Comparison of ENCODE assay signal across 1 cellular context in genomic region chr11:69598147-69598546, GRCh38.
TF ChIP-seq lines count a peak whose summit lies in the region.

No MANE protein-coding gene starts in this region.

TF ChIP-seq in GM23338, 12 proteins besides CTCF, POLR2A, EP300 and RAD21 (continued from another document):
- no peak for TF ChIP-seq ZNF462 (CRISPR knock-in tag; IDR thresholded peaks at IDR 0.05)
- TF ChIP-seq POLR2AphosphoS5 (IDR thresholded peaks at IDR 0.05; ENCODE audit: low read depth) = no peak
- no peak for TF ChIP-seq ETS1 (IDR thresholded peaks at IDR 0.05)
